In genomic region chr16:24504467-24505345, GRCh38 we compare ENCODE assay signal across 9 cellular contexts. TPM values are rescaled to one million over a fixed set of nuclear protein-coding genes. Genes with fewer than 3 reads are reported as not detected.
DNase-seq lines count a peak whose midpoint lies in the region; ATAC-seq and TF ChIP-seq lines count a peak whose summit lies in the region.
"Had no signal": no experiment of that assay in that cellular context is flagged by ENCODE, and none has a peak within 500 bp of the region (broad histone marks: within the 10 kb centered on the region; RNA-seq: fewer than 3 reads in every experiment).

No MANE protein-coding gene starts in this region.

- WGBS in stomach, 5 donors, result 38 to 47% (median 42%) methylated on average over 16 to 18 of the region's 18 CpGs

- no peaks in the 10 kb centered on the region for H3K4me1 Mint-ChIP-seq in natural killer cell treated with Interleukin-12 subunit alpha and Interleukin-12 subunit beta and Interleukin-15 and Interleukin-18, amount 100 ng/mL, for 72 hours (ENCODE audit: low read depth in 2 of 2)

- no peaks in the 10 kb centered on the region for H3K4me1 ChIP-seq in NT2/D1 (ENCODE audit: insufficient read depth, insufficient read length)
- no peaks in the 10 kb centered on the region for H3K4me1 ChIP-seq in stomach

- ATAC-seq in HG03108 (IDR thresholded peaks at IDR 0.05; ENCODE audit: unreplicated experiment) (peak; percentile 56), esophagus mucosa (peak; percentile 79), GM18520 (IDR thresholded peaks at IDR 0.05; ENCODE audit: unreplicated experiment) (no peak)
- peak; percentile 72 to 85 for ATAC-seq in natural killer cell treated with Interleukin-12 subunit alpha and Interleukin-12 subunit beta and Interleukin-15 and Interleukin-18, amount 100 ng/mL, for 72 hours

- H3K27me3 ChIP-seq in NT2/D1 (ENCODE audit: insufficient read depth, insufficient read length) (peaks cover 5% of the 10 kb centered on the region), stomach (peaks cover 0 to 56% (median 0%) of the 10 kb centered on the region in 3 donors)

- H3K9me3 Mint-ChIP-seq in natural killer cell treated with Interleukin-12 subunit alpha and Interleukin-12 subunit beta and Interleukin-15 and Interleukin-18, amount 100 ng/mL, for 72 hours, result no peaks in the 10 kb centered on the region

- H3K36me3 Mint-ChIP-seq in natural killer cell treated with Interleukin-12 subunit alpha and Interleukin-12 subunit beta and Interleukin-15 and Interleukin-18, amount 100 ng/mL, for 72 hours, result no peaks in the 10 kb centered on the region

- DNase-seq in ELR (ENCODE audit: low read depth) (peak; percentile 71), NT2/D1 (ENCODE audit: low read depth, low spot score) (peak; percentile 73), stomach (peak; percentile 38)
- DNase-seq in activated CD8-positive, alpha-beta memory T cell treated with anti-CD3 and anti-CD28 coated beads, Interleukin-2, amount 50 U/mL, for 48 hours, result peak; percentile 74
- peak; percentile 77 for DNase-seq in natural killer cell treated with Interleukin-12 subunit alpha and Interleukin-12 subunit beta and Interleukin-15 and Interleukin-18, amount 100 ng/mL, for 72 hours (ENCODE audit: low spot score)

- no peak for TF ChIP-seq POLR2A in stomach (IDR thresholded peaks at IDR 0.05)

- H3K27me3 Mint-ChIP-seq in natural killer cell treated with Interleukin-12 subunit alpha and Interleukin-12 subunit beta and Interleukin-15 and Interleukin-18, amount 100 ng/mL, for 72 hours, result peaks cover 0 to 5% of the 10 kb centered on the region in 2 donors

- no peak overlapping the region for H3K9ac ChIP-seq in NT2/D1 (ENCODE audit: insufficient read length, low read depth)

- intact Hi-C loops in stomach (cut with DNase I; ENCODE audit: low total_unique reads), result loop anchor here (10.0 kb wide), 1 partner anchor 460 kb away; no protein-coding TSS in a partner anchor

- no peaks in the 10 kb centered on the region for H3K36me3 ChIP-seq in NT2/D1 (ENCODE audit: insufficient read depth, insufficient read length, low read length)
- no peaks in the 10 kb centered on the region for H3K36me3 ChIP-seq in stomach

- TF ChIP-seq CTCF in stomach (IDR thresholded peaks at IDR 0.05), result peak in 5 of 7 experiments; percentile 46 to 59 (median 52)

- H3K4me3 ChIP-seq in NT2/D1 (ENCODE audit: insufficient read length, low read depth), result no peak overlapping the region
- no peak overlapping the region for H3K4me3 ChIP-seq in stomach

- H3K27ac Mint-ChIP-seq in natural killer cell treated with Interleukin-12 subunit alpha and Interleukin-12 subunit beta and Interleukin-15 and Interleukin-18, amount 100 ng/mL, for 72 hours, result no peak overlapping the region

- H3K9me3 ChIP-seq in NT2/D1 (ENCODE audit: insufficient read depth, low read length) (no peaks in the 10 kb centered on the region), stomach (no peaks in the 10 kb centered on the region)

- TF ChIP-seq EP300 in stomach (IDR thresholded peaks at IDR 0.05), result no peak

- no peak overlapping the region for H3K27ac ChIP-seq in stomach
- H3K27ac ChIP-seq: epithelial cell of prostate had no signal

- no peak overlapping the region for H3K4me3 Mint-ChIP-seq in natural killer cell treated with Interleukin-12 subunit alpha and Interleukin-12 subunit beta and Interleukin-15 and Interleukin-18, amount 100 ng/mL, for 72 hours

RNA-seq across cellular contexts. Expression of gene RBBP6, which starts 34.7 kb away (rescaled TPM):
- 28.4 TPM for total RNA-seq in esophagus mucosa
- total RNA-seq in natural killer cell treated with Interleukin-12 subunit alpha and Interleukin-12 subunit beta and Interleukin-15 and Interleukin-18, amount 100 ng/mL, for 72 hours, result 10 to 100 TPM; 64.0 to 69.5 TPM
- total RNA-seq in stomach, result 100 to 1,000 TPM in 1 of 5 donors, 10 to 100 TPM in 4; 23.3 to 130 (median 46.1) TPM
- 10 to 100 TPM in 2 of 3 donors, 1 to 10 TPM in 1; 9.0 to 33.8 (median 29.8) TPM for polyA plus RNA-seq in stomach
